In genomic region chr17:5486206-5487124, GRCh38 we compare ENCODE assay signal across 7 cellular contexts. TPM values are rescaled to one million over a fixed set of nuclear protein-coding genes. Genes with fewer than 3 reads are reported as not detected.
A peak's percentile ranks its signal among the peaks of the same experiment; 100 is the strongest.
DNase-seq lines count a peak whose midpoint lies in the region; ATAC-seq and TF ChIP-seq lines count a peak whose summit lies in the region.

TSS of gene MIS12 (plus strand) at chr17:5486566. CDS start at chr17:5488863, 2,297 bp downstream.

- peak; percentile 88 for TF ChIP-seq POLR2A in GM18505 (IDR thresholded peaks at IDR 0.05; ENCODE audit: borderline replicate concordance, extremely low read depth, insufficient read depth, insufficient read length)

- peak; percentile 78 for ATAC-seq in GM18505 (IDR thresholded peaks at IDR 0.05; ENCODE audit: unreplicated experiment)
- ATAC-seq in HG02981 (IDR thresholded peaks at IDR 0.05; ENCODE audit: unreplicated experiment): peak; percentile 84

- in situ Hi-C loops in astrocyte of the cerebellum (cut with HindIII; ENCODE audit: low sequenced_read_pairs): no loop called here

- peak; percentile 90 for DNase-seq in NCI-H2029 treated with DMSO at 0.1 percent for 48 hours (lab: John Stamatoyannopoulos, UW)
- DNase-seq in T-helper 9 cell: peak; percentile 95
- DNase-seq in astrocyte of the cerebellum (ENCODE audit: low read depth): peak; percentile 98
- peak; percentile 99 for DNase-seq in hepatic stellate cell (ENCODE audit: low spot score)
- DNase-seq in renal cortical epithelial cell (ENCODE audit: low read depth): peak; percentile 96

- H3K4me3 ChIP-seq in astrocyte of the cerebellum (ENCODE audit: low read depth, low read length): peak within 1 kb of the TSS; percentile 98

- TF ChIP-seq CTCF in astrocyte of the cerebellum (IDR thresholded peaks at IDR 0.05; ENCODE audit: low read depth, low read length, missing control alignments): no peak

RNA-seq across cellular contexts. Expression of gene MIS12, which starts in this region (rescaled TPM):
- total RNA-seq in renal cortical epithelial cell: 19.4 and 27.2 TPM in 2 replicates

Comparison
In these comparisons a context has a peak if more than half of its experiments do, and no peak if none do; other contexts are left out.
1. Peak in every context shown above with its lines: DNase-seq, ATAC-seq and H3K4me3 ChIP-seq.